ENCODE assay signal across 1 cellular context in the genomic region with DNA sequence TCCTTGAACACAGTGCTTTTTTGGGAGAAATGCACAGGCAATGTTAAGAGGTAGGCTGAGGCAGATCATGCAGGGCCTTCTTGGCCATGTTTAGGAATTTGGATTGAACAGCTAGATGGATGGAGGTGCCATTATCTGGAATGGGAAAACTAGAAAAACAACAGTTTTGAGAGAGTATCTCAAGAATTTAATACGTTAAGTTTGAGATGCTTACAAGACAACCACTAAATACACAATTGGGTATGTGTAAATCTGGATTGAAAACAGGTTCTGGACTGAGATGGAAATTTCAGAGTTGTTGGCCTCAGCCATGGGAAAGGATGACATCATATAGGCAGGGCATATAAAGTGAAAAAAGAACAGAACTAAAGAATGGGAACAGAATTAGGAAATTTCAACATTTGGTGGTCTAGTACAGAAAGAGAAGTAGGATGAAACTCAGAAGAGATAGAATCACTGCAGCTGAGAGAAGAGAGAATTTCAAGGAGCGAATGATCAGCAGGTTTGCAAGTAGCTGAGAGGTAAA.
TF ChIP-seq lines count a peak whose summit lies in the region.

No MANE protein-coding gene starts in this region.

TF ChIP-seq in K562, 482 proteins besides CTCF, POLR2A, EP300 and RAD21:
- TF ChIP-seq, protein P1, sequence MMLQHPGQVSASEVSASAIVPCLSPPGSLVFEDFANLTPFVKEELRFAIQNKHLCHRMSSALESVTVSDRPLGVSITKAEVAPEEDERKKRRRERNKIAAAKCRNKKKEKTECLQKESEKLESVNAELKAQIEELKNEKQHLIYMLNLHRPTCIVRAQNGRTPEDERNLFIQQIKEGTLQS (IDR thresholded peaks at IDR 0.05) = peak; percentile 44
- TF ChIP-seq, protein P1 (CRISPR knock-in tag; conservative IDR thresholded peaks at IDR 0.05) = no peak
- TF ChIP-seq, protein P2, sequence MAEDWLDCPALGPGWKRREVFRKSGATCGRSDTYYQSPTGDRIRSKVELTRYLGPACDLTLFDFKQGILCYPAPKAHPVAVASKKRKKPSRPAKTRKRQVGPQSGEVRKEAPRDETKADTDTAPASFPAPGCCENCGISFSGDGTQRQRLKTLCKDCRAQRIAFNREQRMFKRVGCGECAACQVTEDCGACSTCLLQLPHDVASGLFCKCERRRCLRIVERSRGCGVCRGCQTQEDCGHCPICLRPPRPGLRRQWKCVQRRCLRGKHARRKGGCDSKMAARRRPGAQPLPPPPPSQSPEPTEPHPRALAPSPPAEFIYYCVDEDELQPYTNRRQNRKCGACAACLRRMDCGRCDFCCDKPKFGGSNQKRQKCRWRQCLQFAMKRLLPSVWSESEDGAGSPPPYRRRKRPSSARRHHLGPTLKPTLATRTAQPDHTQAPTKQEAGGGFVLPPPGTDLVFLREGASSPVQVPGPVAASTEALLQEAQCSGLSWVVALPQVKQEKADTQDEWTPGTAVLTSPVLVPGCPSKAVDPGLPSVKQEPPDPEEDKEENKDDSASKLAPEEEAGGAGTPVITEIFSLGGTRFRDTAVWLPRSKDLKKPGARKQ (CRISPR knock-in tag; IDR thresholded peaks at IDR 0.05) = no peak
